ENCODE assay signal across 10 cellular contexts in genomic region chr2:6228251-6228650, GRCh38.
"Had no signal": no experiment of that assay in that cellular context is flagged by ENCODE, and none has a peak within 500 bp of the region (broad histone marks: within the 10 kb centered on the region; RNA-seq: fewer than 3 reads in every experiment).

No MANE protein-coding gene starts in this region.

- H3K9me3 ChIP-seq: HAP-1 had no signal

- H3K4me3 ChIP-seq: GM23248, GM23338, HAP-1 had no signal

- H3K36me3 ChIP-seq: HAP-1 had no signal

- H2AFZ ChIP-seq: GM23248, GM23338 had no signal

- DNase-seq: GM23248, GOT3, H9, HCEC 1CT, HFFc6 had no signal

- H3K27ac ChIP-seq: GM23248 had no signal

- H3K9ac ChIP-seq: GM23248 had no signal

- FAIRE-seq: H1, H54 had no signal

- H3K4me1 ChIP-seq: HAP-1 had no signal

- ATAC-seq: GM23338, HCT116 had no signal

- H3K4me2 ChIP-seq: GM23338 had no signal
